ENCODE assay signal across 28 cellular contexts in the genomic region with DNA sequence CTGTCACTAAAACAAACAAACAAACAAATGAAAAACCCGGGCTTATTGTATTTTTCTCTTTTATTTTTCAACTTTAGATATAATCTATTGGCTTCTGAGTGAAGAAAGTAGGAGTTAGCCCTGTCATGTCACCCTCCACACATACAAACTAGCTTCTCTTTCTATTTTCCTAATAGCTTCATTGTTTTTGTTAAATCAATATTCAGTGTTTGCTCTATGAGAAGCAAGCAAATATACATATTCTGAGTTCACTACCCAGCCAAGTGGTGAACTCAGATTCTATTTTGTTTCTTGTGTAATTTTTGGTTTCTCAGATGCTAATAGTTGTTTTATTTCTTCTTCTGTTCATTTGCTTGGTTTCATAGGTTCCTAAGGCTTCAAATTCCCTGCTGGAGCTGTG.
"Had no signal": no experiment of that assay in that cellular context is flagged by ENCODE, and none has a peak within 500 bp of the region (broad histone marks: within the 10 kb centered on the region; RNA-seq: fewer than 3 reads in every experiment).

No MANE protein-coding gene starts in this region.

- H3K27ac ChIP-seq: ascending aorta, cardiac muscle cell, WERI-Rb-1 had no signal

- DNase-seq: activated CD4-positive, alpha-beta memory T cell treated with anti-CD3 and anti-CD28 coated beads, Interleukin-2, amount 10 ng/mL, durations not matched to agents 7 days and 5 days; activated CD4-positive, alpha-beta T cell treated with anti-CD3 and anti-CD28 coated beads for 1 hour; activated CD4-positive, alpha-beta T cell treated with anti-CD3 and anti-CD28 coated beads for 36 hours; activated CD4-positive, alpha-beta T cell treated with anti-CD3 and anti-CD28 coated beads for 48 hours; activated CD4-positive, alpha-beta T cell treated with anti-CD3 and anti-CD28 coated beads, Interleukin-2, amount 10 ng/mL, durations not matched to agents 7 days and 5 days; activated CD4-positive, alpha-beta T cell treated with anti-CD3 and anti-CD28 coated beads, Interleukin-2, amount 50 U/mL, for 48 hours; activated CD4-positive, CD25-positive, alpha-beta regulatory T cell; activated CD8-positive, alpha-beta memory T cell treated with anti-CD3 and anti-CD28 coated beads for 24 hours; activated CD8-positive, alpha-beta memory T cell treated with anti-CD3 and anti-CD28 coated beads, Interleukin-2, amount 10 ng/mL, durations not matched to agents 7 days and 5 days; activated CD8-positive, alpha-beta memory T cell treated with anti-CD3 and anti-CD28 coated beads, Interleukin-2, amount 50 U/mL, for 48 hours; activated CD8-positive, alpha-beta T cell treated with anti-CD3 and anti-CD28 coated beads, Interleukin-2, amount 10 ng/mL, durations not matched to agents 7 days and 5 days; activated effector memory CD4-positive, alpha-beta T cell treated with Interleukin-2 at 50 U/mL for 16 hours; activated gamma-delta T cell; activated naive CD4-positive, alpha-beta T cell treated with anti-CD3 and anti-CD28 coated beads, Interleukin-2, amount 10 ng/mL, durations not matched to agents 7 days and 5 days; activated naive CD4-positive, alpha-beta T cell treated with Interleukin-2 at 50 U/mL for 16 hours; activated naive CD8-positive, alpha-beta T cell treated with anti-CD3 and anti-CD28 coated beads, Interleukin-2, amount 10 ng/mL, durations not matched to agents 7 days and 5 days; activated naive CD8-positive, alpha-beta T cell treated with anti-CD3 and anti-CD28 coated beads, Interleukin-2, amount 50 U/mL, for 24 hours; activated T-cell treated with anti-CD3 and anti-CD28 coated beads, Interleukin-2, amount 50 U/mL, for 24 hours; activated T-cell treated with anti-CD3 and anti-CD28 coated beads, Interleukin-2, amount 50 U/mL, for 48 hours; amygdala; anterior cingulate cortex; caudate nucleus; cerebellar nuclear complex; T-helper 2 cell; T-helper 9 cell; WERI-Rb-1 had no signal
